In genomic region chr22:47129902-47130301, GRCh38 we compare ENCODE assay signal across 10 cellular contexts.
DNase-seq lines count a peak whose midpoint lies in the region; TF ChIP-seq lines count a peak whose summit lies in the region.
"Had no signal": no experiment of that assay in that cellular context is flagged by ENCODE, and none has a peak within 500 bp of the region (broad histone marks: within the 10 kb centered on the region; RNA-seq: fewer than 3 reads in every experiment).

No MANE protein-coding gene starts in this region.

- no peak for TF ChIP-seq EP300 in stomach (IDR thresholded peaks at IDR 0.05)

- no peak for TF ChIP-seq CTCF in PC-9 (conservative IDR thresholded peaks at IDR 0.05)
- no peak for TF ChIP-seq CTCF in epithelial cell of esophagus (IDR thresholded peaks at IDR 0.05; ENCODE audit: insufficient read depth, low read depth, low read length, missing control alignments)
- no peak for TF ChIP-seq CTCF in stomach (IDR thresholded peaks at IDR 0.05)
- no peak for TF ChIP-seq CTCF in GM20000 (IDR thresholded peaks at IDR 0.05; ENCODE audit: extremely low read depth, missing control alignments)

- 60 to 75% (median 66%) methylated on average over 10 to 11 of the region's 11 CpGs for WGBS in stomach, 5 donors

- intact Hi-C loops in PC-9 (cut with micrococcal nuclease; ENCODE audit: unreplicated experiment): no loop called here
- intact Hi-C loops in stomach (cut with DNase I; ENCODE audit: low total_unique reads): no loop called here

- no peaks in the 10 kb centered on the region for H3K36me3 ChIP-seq in PC-9 (ENCODE audit: low read depth)
- H3K36me3 ChIP-seq in stomach: peaks cover 0 to 8% (median 3%) of the 10 kb centered on the region in 4 donors

- peaks cover 15% of the 10 kb centered on the region; the same call in 1 of the 2 replicates for H4K20me1 ChIP-seq in PC-9 (ENCODE audit: insufficient read depth)

- no peak overlapping the region for H3K4me3 ChIP-seq in PC-9
- H3K4me3 ChIP-seq in epithelial cell of esophagus (ENCODE audit: low read length): no peak overlapping the region
- H3K4me3 ChIP-seq in stomach: no peak overlapping the region
- H3K4me3 ChIP-seq: BLaER1 treated with 17β-estradiol and CSF1 and Interleukin-3, amounts not matched to agents 10 nM and 100 nM had no signal

- H3K27me3 ChIP-seq in PC-9 (ENCODE audit: insufficient read depth, low read depth) (no peaks in the 10 kb centered on the region), stomach (no peaks in the 10 kb centered on the region)
- H3K27me3 ChIP-seq: BLaER1 treated with 17β-estradiol and CSF1 and Interleukin-3, amounts not matched to agents 10 nM and 100 nM had no signal

- H3K9me3 ChIP-seq in PC-9 (ENCODE audit: insufficient read depth, low read depth): no peaks in the 10 kb centered on the region
- no peaks in the 10 kb centered on the region for H3K9me3 ChIP-seq in stomach
- H3K9me3 ChIP-seq: BLaER1 treated with 17β-estradiol and CSF1 and Interleukin-3, amounts not matched to agents 10 nM and 100 nM had no signal

- no peak for DNase-seq in activated CD4-positive, alpha-beta T cell treated with anti-CD3 and anti-CD28 coated beads, Interleukin-2, amount 10 ng/mL, durations not matched to agents 7 days and 5 days
- no peak for DNase-seq in activated CD4-positive, alpha-beta T cell treated with anti-CD3 and anti-CD28 coated beads, Interleukin-2, amount 50 U/mL, for 1 hour
- peak; percentile 87 to 92 for DNase-seq in PC-9
- peak; percentile 81 for DNase-seq in epithelial cell of esophagus (ENCODE audit: low read depth)
- peak; percentile 70 for DNase-seq in stomach
- DNase-seq in RPMI8226: no peak
- DNase-seq in GM20000 (ENCODE audit: low spot score): no peak
- no peak for DNase-seq in KG1 (lab: John Stamatoyannopoulos, UW)
- DNase-seq: activated B cell treated with CpG ODN at 0.5 μM for 24 hours had no signal

- CTCF ChIA-PET in activated CD4-positive, alpha-beta T cell treated with anti-CD3 and anti-CD28 coated beads, Interleukin-2, amount 10 ng/mL, durations not matched to agents 7 days and 5 days (lab: Charles Lee): no interaction called here
- CTCF ChIA-PET in PC-9 (lab: Charles Lee): no interaction called here

- no TSS peak for BruUV-seq in PC-9 (replicated peaks; lab: Mats Ljungman, UMichigan)

- peaks cover 10% of the 10 kb centered on the region for H3K4me1 Mint-ChIP-seq in activated CD4-positive, alpha-beta T cell treated with anti-CD3 and anti-CD28 coated beads, Interleukin-2, amount 10 ng/mL, durations not matched to agents 7 days and 5 days

- peak overlapping the region; percentile 38 for H3K4me2 ChIP-seq in PC-9

- no peaks in the 10 kb centered on the region; the same call in 1 of the 2 replicates for H3K79me2 ChIP-seq in PC-9 (ENCODE audit: low read depth)

- H3K27ac Mint-ChIP-seq in activated CD4-positive, alpha-beta T cell treated with anti-CD3 and anti-CD28 coated beads, Interleukin-2, amount 10 ng/mL, durations not matched to agents 7 days and 5 days: peak overlapping the region; percentile 51
- H3K27ac Mint-ChIP-seq: activated B cell treated with CpG ODN at 0.5 μM for 24 hours had no signal

- peaks cover 14% of the 10 kb centered on the region for H3F3A ChIP-seq in PC-9 (ENCODE audit: insufficient read depth, low read depth)

- POLR2A ChIA-PET in activated CD4-positive, alpha-beta T cell treated with anti-CD3 and anti-CD28 coated beads, Interleukin-2, amount 10 ng/mL, durations not matched to agents 7 days and 5 days (lab: Charles Lee): no interaction called here
- POLR2A ChIA-PET in PC-9 (lab: Charles Lee; ENCODE audit: unreplicated experiment): no interaction called here

- H3K36me3 Mint-ChIP-seq in activated CD4-positive, alpha-beta T cell treated with anti-CD3 and anti-CD28 coated beads, Interleukin-2, amount 10 ng/mL, durations not matched to agents 7 days and 5 days (ENCODE audit: low read depth): peaks cover 4% of the 10 kb centered on the region

- no peak for TF ChIP-seq POLR2A in stomach (IDR thresholded peaks at IDR 0.05)

- H3K4me1 ChIP-seq in PC-9 (replicated peaks; ENCODE audit: insufficient read depth) (peaks cover 16% of the 10 kb centered on the region), stomach (peaks cover 0 to 7% (median 0%) of the 10 kb centered on the region in 4 donors)

- H3K9me3 Mint-ChIP-seq in activated CD4-positive, alpha-beta T cell treated with anti-CD3 and anti-CD28 coated beads, Interleukin-2, amount 10 ng/mL, durations not matched to agents 7 days and 5 days: no peaks in the 10 kb centered on the region
- H3K9me3 Mint-ChIP-seq: activated B cell treated with CpG ODN at 0.5 μM for 24 hours had no signal

- H3K9me2 ChIP-seq in PC-9 (ENCODE audit: insufficient read depth): no peaks in the 10 kb centered on the region

- no peak overlapping the region for H3K4me3 Mint-ChIP-seq in activated CD4-positive, alpha-beta T cell treated with anti-CD3 and anti-CD28 coated beads, Interleukin-2, amount 10 ng/mL, durations not matched to agents 7 days and 5 days
- H3K4me3 Mint-ChIP-seq: activated B cell treated with CpG ODN at 0.5 μM for 24 hours had no signal

- no peak overlapping the region for H2AFZ ChIP-seq in PC-9

- no peaks in the 10 kb centered on the region for H3K27me3 Mint-ChIP-seq in activated CD4-positive, alpha-beta T cell treated with anti-CD3 and anti-CD28 coated beads, Interleukin-2, amount 10 ng/mL, durations not matched to agents 7 days and 5 days
- H3K27me3 Mint-ChIP-seq: activated B cell treated with CpG ODN at 0.5 μM for 24 hours had no signal

- H3K27ac ChIP-seq in PC-9 (peak overlapping the region; percentile 51), stomach (no peak overlapping the region)
- H3K27ac ChIP-seq: BLaER1 treated with 17β-estradiol and CSF1 and Interleukin-3, amounts not matched to agents 10 nM and 100 nM had no signal

Comparison
In these comparisons a context has a peak if more than half of its experiments do, and no peak if none do; other contexts are left out.
1. DNase-seq: peak in PC-9 (2 of 2), epithelial cell of esophagus (single experiment) and stomach (single experiment); none in activated CD4-positive, alpha-beta T cell treated with anti-CD3 and anti-CD28 coated beads, Interleukin-2, amount 10 ng/mL, durations not matched to agents 7 days and 5 days (single experiment), activated CD4-positive, alpha-beta T cell treated with anti-CD3 and anti-CD28 coated beads, Interleukin-2, amount 50 U/mL, for 1 hour (single experiment), RPMI8226 (single experiment), GM20000 (single experiment) and KG1 (single experiment).